Comparison of ENCODE assay signal across 1 cellular context in the genomic region with DNA sequence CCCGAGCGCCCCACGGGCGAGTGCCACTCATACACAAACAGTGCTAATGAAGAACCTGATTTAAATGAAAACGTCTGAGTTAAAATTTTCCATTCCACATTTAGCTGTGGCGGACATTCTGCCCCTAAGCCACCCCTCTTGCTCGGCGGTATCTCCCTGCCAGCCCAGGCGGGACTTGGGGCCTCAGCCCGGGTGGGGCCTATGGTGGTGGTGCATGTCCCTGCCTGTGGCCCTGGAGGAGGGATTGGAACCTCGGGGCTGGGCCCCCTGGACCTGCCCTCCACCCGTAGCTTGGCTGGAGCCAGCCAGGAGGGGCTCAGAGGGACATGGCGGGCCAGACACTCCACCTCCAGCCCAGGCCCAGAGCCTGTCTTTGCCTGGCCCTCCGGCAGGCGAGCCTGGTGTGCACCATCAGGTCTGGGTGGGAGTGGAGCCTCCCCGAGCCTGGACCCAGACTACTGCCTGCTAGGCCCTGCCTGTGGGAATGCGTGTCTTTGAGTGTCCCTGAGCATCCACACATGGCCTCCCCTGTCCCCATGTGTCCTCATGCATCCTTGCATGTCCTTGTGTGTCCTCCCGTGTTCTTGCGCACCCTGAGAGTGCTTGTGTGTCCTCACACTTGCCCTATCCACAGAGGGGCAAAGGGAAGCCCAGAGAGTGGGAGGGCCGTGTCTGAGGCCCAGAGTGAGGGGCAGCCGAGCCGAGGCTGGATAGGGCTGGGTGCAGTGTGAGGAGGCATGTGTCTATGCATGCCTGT.
TF ChIP-seq lines count a peak whose summit lies in the region.

No MANE protein-coding gene starts in this region.

TF ChIP-seq in K562, 482 proteins besides CTCF, POLR2A, EP300 and RAD21 (continued from another document and continues in another):
- TF ChIP-seq, protein P1, sequence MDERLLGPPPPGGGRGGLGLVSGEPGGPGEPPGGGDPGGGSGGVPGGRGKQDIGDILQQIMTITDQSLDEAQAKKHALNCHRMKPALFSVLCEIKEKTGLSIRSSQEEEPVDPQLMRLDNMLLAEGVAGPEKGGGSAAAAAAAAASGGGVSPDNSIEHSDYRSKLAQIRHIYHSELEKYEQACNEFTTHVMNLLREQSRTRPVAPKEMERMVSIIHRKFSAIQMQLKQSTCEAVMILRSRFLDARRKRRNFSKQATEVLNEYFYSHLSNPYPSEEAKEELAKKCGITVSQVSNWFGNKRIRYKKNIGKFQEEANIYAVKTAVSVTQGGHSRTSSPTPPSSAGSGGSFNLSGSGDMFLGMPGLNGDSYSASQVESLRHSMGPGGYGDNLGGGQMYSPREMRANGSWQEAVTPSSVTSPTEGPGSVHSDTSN (CRISPR knock-in tag; IDR thresholded peaks at IDR 0.05; ENCODE audit: low read depth), result 0 out of 2 replicates have a peak, but pooled peaks have one; percentile 13
- TF ChIP-seq, protein P1 (tag; conservative IDR thresholded peaks at IDR 0.05; ENCODE audit: low read depth), result no peak
- TF ChIP-seq, protein P2, sequence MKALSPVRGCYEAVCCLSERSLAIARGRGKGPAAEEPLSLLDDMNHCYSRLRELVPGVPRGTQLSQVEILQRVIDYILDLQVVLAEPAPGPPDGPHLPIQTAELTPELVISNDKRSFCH (CRISPR knock-in tag; IDR thresholded peaks at IDR 0.05), result no peak
- TF ChIP-seq, protein P2 (tag; IDR thresholded peaks at IDR 0.05), result peak; percentile 52; the same call in 1 of the 2 replicates
- no peak for TF ChIP-seq RBM25 (IDR thresholded peaks at IDR 0.05; ENCODE audit: low read depth, low read length, severe bottlenecking)
- no peak for TF ChIP-seq TCFL5 (CRISPR knock-in tag; conservative IDR thresholded peaks at IDR 0.05)
- no peak for TF ChIP-seq GTF2A2 (tag; IDR thresholded peaks at IDR 0.05)
- TF ChIP-seq PTBP1 (IDR thresholded peaks at IDR 0.05; ENCODE audit: low read depth, low read length), result no peak
- TF ChIP-seq, protein P3, sequence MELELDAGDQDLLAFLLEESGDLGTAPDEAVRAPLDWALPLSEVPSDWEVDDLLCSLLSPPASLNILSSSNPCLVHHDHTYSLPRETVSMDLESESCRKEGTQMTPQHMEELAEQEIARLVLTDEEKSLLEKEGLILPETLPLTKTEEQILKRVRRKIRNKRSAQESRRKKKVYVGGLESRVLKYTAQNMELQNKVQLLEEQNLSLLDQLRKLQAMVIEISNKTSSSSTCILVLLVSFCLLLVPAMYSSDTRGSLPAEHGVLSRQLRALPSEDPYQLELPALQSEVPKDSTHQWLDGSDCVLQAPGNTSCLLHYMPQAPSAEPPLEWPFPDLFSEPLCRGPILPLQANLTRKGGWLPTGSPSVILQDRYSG (tag; conservative IDR thresholded peaks at IDR 0.05; ENCODE audit: low read depth), result no peak
- peak in 1 of 3 experiments; percentile 9 for TF ChIP-seq YY1 (IDR thresholded peaks at IDR 0.05; ENCODE audit: borderline replicate concordance in 1 of 3, control insufficient read depth in 1 of 3, extremely low read depth in 1 of 3, insufficient read depth in 3 of 3, insufficient read length in 1 of 3, insufficient replicate concordance in 2 of 3, low read depth in 1 of 3, low read length in 2 of 3)
- TF ChIP-seq, protein P4, sequence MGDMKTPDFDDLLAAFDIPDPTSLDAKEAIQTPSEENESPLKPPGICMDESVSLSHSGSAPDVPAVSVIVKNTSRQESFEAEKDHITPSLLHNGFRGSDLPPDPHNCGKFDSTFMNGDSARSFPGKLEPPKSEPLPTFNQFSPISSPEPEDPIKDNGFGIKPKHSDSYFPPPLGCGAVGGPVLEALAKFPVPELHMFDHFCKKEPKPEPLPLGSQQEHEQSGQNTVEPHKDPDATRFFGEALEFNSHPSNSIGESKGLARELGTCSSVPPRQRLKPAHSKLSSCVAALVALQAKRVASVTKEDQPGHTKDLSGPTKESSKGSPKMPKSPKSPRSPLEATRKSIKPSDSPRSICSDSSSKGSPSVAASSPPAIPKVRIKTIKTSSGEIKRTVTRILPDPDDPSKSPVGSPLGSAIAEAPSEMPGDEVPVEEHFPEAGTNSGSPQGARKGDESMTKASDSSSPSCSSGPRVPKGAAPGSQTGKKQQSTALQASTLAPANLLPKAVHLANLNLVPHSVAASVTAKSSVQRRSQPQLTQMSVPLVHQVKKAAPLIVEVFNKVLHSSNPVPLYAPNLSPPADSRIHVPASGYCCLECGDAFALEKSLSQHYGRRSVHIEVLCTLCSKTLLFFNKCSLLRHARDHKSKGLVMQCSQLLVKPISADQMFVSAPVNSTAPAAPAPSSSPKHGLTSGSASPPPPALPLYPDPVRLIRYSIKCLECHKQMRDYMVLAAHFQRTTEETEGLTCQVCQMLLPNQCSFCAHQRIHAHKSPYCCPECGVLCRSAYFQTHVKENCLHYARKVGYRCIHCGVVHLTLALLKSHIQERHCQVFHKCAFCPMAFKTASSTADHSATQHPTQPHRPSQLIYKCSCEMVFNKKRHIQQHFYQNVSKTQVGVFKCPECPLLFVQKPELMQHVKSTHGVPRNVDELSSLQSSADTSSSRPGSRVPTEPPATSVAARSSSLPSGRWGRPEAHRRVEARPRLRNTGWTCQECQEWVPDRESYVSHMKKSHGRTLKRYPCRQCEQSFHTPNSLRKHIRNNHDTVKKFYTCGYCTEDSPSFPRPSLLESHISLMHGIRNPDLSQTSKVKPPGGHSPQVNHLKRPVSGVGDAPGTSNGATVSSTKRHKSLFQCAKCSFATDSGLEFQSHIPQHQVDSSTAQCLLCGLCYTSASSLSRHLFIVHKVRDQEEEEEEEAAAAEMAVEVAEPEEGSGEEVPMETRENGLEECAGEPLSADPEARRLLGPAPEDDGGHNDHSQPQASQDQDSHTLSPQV (IDR thresholded peaks at IDR 0.05), result no peak
- TF ChIP-seq ZNF77 (CRISPR knock-in tag; IDR thresholded peaks at IDR 0.05), result no peak
- no peak for TF ChIP-seq BACH1 (tag; IDR thresholded peaks at IDR 0.05)
- no peak for TF ChIP-seq ZNF174 (CRISPR knock-in tag; IDR thresholded peaks at IDR 0.05)
- TF ChIP-seq MBD2 (IDR thresholded peaks at IDR 0.05; ENCODE audit: borderline replicate concordance, low read depth), result no peak
- 0 out of 2 replicates have a peak, but pooled peaks have one; percentile 28 for TF ChIP-seq TAF15 (IDR thresholded peaks at IDR 0.05; ENCODE audit: low read depth, low read length)
- no peak for TF ChIP-seq SRSF3 (IDR thresholded peaks at IDR 0.05; ENCODE audit: insufficient read depth, low read length)
- TF ChIP-seq, protein P5, sequence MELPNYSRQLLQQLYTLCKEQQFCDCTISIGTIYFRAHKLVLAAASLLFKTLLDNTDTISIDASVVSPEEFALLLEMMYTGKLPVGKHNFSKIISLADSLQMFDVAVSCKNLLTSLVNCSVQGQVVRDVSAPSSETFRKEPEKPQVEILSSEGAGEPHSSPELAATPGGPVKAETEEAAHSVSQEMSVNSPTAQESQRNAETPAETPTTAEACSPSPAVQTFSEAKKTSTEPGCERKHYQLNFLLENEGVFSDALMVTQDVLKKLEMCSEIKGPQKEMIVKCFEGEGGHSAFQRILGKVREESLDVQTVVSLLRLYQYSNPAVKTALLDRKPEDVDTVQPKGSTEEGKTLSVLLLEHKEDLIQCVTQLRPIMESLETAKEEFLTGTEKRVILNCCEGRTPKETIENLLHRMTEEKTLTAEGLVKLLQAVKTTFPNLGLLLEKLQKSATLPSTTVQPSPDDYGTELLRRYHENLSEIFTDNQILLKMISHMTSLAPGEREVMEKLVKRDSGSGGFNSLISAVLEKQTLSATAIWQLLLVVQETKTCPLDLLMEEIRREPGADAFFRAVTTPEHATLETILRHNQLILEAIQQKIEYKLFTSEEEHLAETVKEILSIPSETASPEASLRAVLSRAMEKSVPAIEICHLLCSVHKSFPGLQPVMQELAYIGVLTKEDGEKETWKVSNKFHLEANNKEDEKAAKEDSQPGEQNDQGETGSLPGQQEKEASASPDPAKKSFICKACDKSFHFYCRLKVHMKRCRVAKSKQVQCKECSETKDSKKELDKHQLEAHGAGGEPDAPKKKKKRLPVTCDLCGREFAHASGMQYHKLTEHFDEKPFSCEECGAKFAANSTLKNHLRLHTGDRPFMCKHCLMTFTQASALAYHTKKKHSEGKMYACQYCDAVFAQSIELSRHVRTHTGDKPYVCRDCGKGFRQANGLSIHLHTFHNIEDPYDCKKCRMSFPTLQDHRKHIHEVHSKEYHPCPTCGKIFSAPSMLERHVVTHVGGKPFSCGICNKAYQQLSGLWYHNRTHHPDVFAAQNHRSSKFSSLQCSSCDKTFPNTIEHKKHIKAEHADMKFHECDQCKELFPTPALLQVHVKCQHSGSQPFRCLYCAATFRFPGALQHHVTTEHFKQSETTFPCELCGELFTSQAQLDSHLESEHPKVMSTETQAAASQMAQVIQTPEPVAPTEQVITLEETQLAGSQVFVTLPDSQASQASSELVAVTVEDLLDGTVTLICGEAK (IDR thresholded peaks at IDR 0.05), result no peak
- TF ChIP-seq, protein P5 (CRISPR knock-in tag; IDR thresholded peaks at IDR 0.05), result 0 out of 2 replicates have a peak, but pooled peaks have one; percentile 20
- TF ChIP-seq, protein P6, sequence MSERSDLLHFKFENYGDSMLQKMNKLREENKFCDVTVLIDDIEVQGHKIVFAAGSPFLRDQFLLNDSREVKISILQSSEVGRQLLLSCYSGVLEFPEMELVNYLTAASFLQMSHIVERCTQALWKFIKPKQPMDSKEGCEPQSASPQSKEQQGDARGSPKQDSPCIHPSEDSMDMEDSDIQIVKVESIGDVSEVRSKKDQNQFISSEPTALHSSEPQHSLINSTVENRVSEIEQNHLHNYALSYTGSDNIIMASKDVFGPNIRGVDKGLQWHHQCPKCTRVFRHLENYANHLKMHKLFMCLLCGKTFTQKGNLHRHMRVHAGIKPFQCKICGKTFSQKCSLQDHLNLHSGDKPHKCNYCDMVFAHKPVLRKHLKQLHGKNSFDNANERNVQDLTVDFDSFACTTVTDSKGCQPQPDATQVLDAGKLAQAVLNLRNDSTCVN (CRISPR knock-in tag; IDR thresholded peaks at IDR 0.05), result no peak
- TF ChIP-seq ZNF239 (CRISPR knock-in tag; IDR thresholded peaks at IDR 0.05), result no peak
- TF ChIP-seq GTF2F1 (IDR thresholded peaks at IDR 0.05; ENCODE audit: low read depth, low read length), result no peak
- TF ChIP-seq PHF8 (IDR thresholded peaks at IDR 0.05; ENCODE audit: borderline replicate concordance, low read length), result peak; percentile 4; the same call in 1 of the 2 replicates
- TF ChIP-seq NFE2 (IDR thresholded peaks at IDR 0.05; ENCODE audit: low read depth), result no peak
- TF ChIP-seq RBBP5 (IDR thresholded peaks at IDR 0.05; ENCODE audit: borderline replicate concordance, insufficient read depth, low read length, poor library complexity, severe bottlenecking), result peak; percentile 17
- TF ChIP-seq MYNN (IDR thresholded peaks at IDR 0.05), result no peak
- 0 out of 2 replicates have a peak, but pooled peaks have one; percentile 40 for TF ChIP-seq MYNN (CRISPR knock-in tag; IDR thresholded peaks at IDR 0.05)
- TF ChIP-seq PYGO2 (tag; IDR thresholded peaks at IDR 0.05), result no peak
- TF ChIP-seq, protein P7, sequence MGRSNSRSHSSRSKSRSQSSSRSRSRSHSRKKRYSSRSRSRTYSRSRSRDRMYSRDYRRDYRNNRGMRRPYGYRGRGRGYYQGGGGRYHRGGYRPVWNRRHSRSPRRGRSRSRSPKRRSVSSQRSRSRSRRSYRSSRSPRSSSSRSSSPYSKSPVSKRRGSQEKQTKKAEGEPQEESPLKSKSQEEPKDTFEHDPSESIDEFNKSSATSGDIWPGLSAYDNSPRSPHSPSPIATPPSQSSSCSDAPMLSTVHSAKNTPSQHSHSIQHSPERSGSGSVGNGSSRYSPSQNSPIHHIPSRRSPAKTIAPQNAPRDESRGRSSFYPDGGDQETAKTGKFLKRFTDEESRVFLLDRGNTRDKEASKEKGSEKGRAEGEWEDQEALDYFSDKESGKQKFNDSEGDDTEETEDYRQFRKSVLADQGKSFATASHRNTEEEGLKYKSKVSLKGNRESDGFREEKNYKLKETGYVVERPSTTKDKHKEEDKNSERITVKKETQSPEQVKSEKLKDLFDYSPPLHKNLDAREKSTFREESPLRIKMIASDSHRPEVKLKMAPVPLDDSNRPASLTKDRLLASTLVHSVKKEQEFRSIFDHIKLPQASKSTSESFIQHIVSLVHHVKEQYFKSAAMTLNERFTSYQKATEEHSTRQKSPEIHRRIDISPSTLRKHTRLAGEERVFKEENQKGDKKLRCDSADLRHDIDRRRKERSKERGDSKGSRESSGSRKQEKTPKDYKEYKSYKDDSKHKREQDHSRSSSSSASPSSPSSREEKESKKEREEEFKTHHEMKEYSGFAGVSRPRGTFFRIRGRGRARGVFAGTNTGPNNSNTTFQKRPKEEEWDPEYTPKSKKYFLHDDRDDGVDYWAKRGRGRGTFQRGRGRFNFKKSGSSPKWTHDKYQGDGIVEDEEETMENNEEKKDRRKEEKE (IDR thresholded peaks at IDR 0.05; ENCODE audit: borderline replicate concordance in 1 of 2, control insufficient read depth in 1 of 2, low read depth in 2 of 2, low read length in 1 of 2), result no peak
- no peak for TF ChIP-seq RBM15 (IDR thresholded peaks at IDR 0.05; ENCODE audit: insufficient read depth, low read length)
- TF ChIP-seq PTRF (tag; IDR thresholded peaks at IDR 0.05), result no peak
- TF ChIP-seq MAZ (CRISPR knock-in tag; conservative IDR thresholded peaks at IDR 0.05 in 1 of 2, IDR thresholded peaks at IDR 0.05 in 1 of 2), result 0 out of 4 replicates have a peak, but pooled peaks of 1 of the 2 experiments have one; percentile 15
